ENCODE assay signal across 1 cellular context in the genomic region with DNA sequence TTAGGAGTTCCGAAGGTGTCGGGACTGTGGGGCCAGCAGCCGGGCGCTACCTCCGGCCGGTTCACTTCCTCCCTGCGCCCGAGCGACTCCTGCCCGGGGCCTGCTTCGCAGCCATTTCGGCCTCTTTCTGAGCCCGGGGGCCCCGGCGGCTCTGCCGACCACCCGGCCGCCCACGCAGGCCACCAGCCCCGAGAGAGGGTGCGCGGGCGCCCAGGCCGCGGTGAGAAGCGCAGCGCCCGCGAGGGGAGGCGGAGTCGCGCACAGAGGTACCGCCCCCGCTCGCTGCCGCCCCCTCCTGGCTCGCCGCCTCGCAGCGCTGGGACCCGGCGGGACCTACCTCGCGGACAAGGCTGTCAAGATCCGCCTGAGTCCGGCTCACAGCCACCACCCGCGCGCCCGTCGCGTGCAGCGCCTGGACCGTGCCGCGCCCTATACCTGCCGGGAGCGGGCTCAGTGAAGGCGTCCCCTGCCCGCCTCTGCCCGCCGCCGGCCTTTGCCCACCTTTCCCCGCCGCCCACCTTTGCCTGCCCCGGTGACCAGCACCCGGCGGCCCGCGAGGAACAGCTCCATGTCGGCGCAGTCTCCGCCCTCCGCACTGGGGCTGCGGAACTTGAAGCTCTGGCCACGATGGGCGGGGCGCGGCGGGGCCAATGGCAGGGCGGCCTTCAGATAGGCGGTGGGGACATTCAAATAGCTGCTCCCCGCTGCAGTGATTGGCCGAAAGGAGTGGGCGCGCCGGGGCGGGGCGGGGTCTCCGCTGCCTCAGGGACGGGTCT.
A peak's percentile ranks its signal among the peaks of the same experiment; 100 is the strongest.
TF ChIP-seq lines count a peak whose summit lies in the region.

DCXR (minus strand) TSS at position 585 of the 776 bp plus-strand sequence; CDS start at position 570, 15 bp downstream.

TF ChIP-seq in H1, 55 proteins besides CTCF, POLR2A, EP300 and RAD21:
- TF ChIP-seq CHD1 (IDR thresholded peaks at IDR 0.05; ENCODE audit: low read depth, low read length) (no peak), BACH1 (IDR thresholded peaks at IDR 0.05; ENCODE audit: low read length) (peak; percentile 48), BRCA1 (IDR thresholded peaks at IDR 0.05; ENCODE audit: low read depth, low read length) (no peak), POU5F1 (IDR thresholded peaks at IDR 0.05; ENCODE audit: low read depth, low read length) (no peak), RNF2 (IDR thresholded peaks at IDR 0.05; ENCODE audit: borderline replicate concordance, low read depth, low read length, missing control alignments, poor library complexity, severe bottlenecking) (no peak), PHF8 (conservative IDR thresholded peaks at IDR 0.05; ENCODE audit: low read depth, low read length) (peak; percentile 81), SRF (IDR thresholded peaks at IDR 0.05; ENCODE audit: low read depth, low read length) (no peak), TBP (IDR thresholded peaks at IDR 0.05; ENCODE audit: low read depth, low read length) (peak; percentile 67; the same call in 1 of the 2 replicates), KDM4A (IDR thresholded peaks at IDR 0.05; ENCODE audit: low read depth, low read length, severe bottlenecking) (peak; percentile 52), RFX5 (IDR thresholded peaks at IDR 0.05; ENCODE audit: borderline replicate concordance, low read depth, low read length) (no peak), SIX5 (IDR thresholded peaks at IDR 0.05; ENCODE audit: low read depth, low read length) (no peak), GTF2F1 (IDR thresholded peaks at IDR 0.05; ENCODE audit: borderline replicate concordance, low read depth, low read length) (no peak), TAF7 (optimal IDR thresholded peaks at IDR 0.05; ENCODE audit: borderline replicate concordance, low read depth, low read length) (peak; percentile 40), SP4 (IDR thresholded peaks at IDR 0.05; ENCODE audit: low read length) (peak; percentile 62; the same call in 1 of the 2 replicates), ZNF274 (IDR thresholded peaks at IDR 0.05; ENCODE audit: borderline replicate concordance, extremely low read depth, low read length) (no peak), SP2 (IDR thresholded peaks at IDR 0.05; ENCODE audit: low read length) (no peak), TAF1 (IDR thresholded peaks at IDR 0.05; ENCODE audit: low read depth, low read length) (peak; percentile 68), CREB1 (IDR thresholded peaks at IDR 0.05) (peak; percentile 39; the same call in 1 of the 2 replicates), CEBPB (IDR thresholded peaks at IDR 0.05; ENCODE audit: low read depth, low read length) (no peak), YY1 (IDR thresholded peaks at IDR 0.05; ENCODE audit: low read depth, low read length) (0 out of 2 replicates have a peak, but pooled peaks have one; percentile 8), EZH2 (IDR thresholded peaks at IDR 0.05; ENCODE audit: low read depth, low read length, severe bottlenecking) (no peak), SIN3A (conservative IDR thresholded peaks at IDR 0.05 in 1 of 2, IDR thresholded peaks at IDR 0.05 in 1 of 2; ENCODE audit: low read depth in 1 of 2, low read length in 2 of 2) (peak; percentile 86; a peak in 3 of 4 replicates), KDM5A (IDR thresholded peaks at IDR 0.05; ENCODE audit: low read length) (no peak), TEAD4 (IDR thresholded peaks at IDR 0.05; ENCODE audit: low read depth, low read length) (no peak), FOSL1 (IDR thresholded peaks at IDR 0.05; ENCODE audit: insufficient read depth, low read depth, low read length) (no peak), SIRT6 (IDR thresholded peaks at IDR 0.05; ENCODE audit: low read length) (no peak), GABPA (IDR thresholded peaks at IDR 0.05; ENCODE audit: borderline replicate concordance, insufficient read depth, low read length) (no peak), POLR2AphosphoS5 (IDR thresholded peaks at IDR 0.05; ENCODE audit: low read depth, low read length) (peak; percentile 83), TCF12 (IDR thresholded peaks at IDR 0.05; ENCODE audit: low read depth, low read length) (no peak), RBBP5 (IDR thresholded peaks at IDR 0.05; ENCODE audit: borderline replicate concordance, low read depth, low read length) (no peak; the same call in 1 of the 2 replicates), SAP30 (IDR thresholded peaks at IDR 0.05; ENCODE audit: insufficient read depth, insufficient replicate concordance, low read length) (no peak), ATF3 (IDR thresholded peaks at IDR 0.05; ENCODE audit: insufficient read depth, low read depth, low read length) (no peak), MAFK (IDR thresholded peaks at IDR 0.05; ENCODE audit: low read depth, low read length) (no peak), SP1 (IDR thresholded peaks at IDR 0.05; ENCODE audit: low read depth, low read length) (peak; percentile 48; the same call in 1 of the 2 replicates), JUN (IDR thresholded peaks at IDR 0.05; ENCODE audit: low read depth, low read length) (no peak), NRF1 (IDR thresholded peaks at IDR 0.05; ENCODE audit: low read depth, low read length) (no peak), HDAC2 (IDR thresholded peaks at IDR 0.05; ENCODE audit: borderline replicate concordance in 1 of 2, low read depth in 2 of 2, low read length in 2 of 2) (peak in 1 of 2 experiments; percentile 80; a peak in 1 of 4 replicates), JUND (IDR thresholded peaks at IDR 0.05; ENCODE audit: low read length) (no peak), RXRA (IDR thresholded peaks at IDR 0.05; ENCODE audit: insufficient read depth, low read depth, low read length) (no peak), HDAC6 (IDR thresholded peaks at IDR 0.05; ENCODE audit: low read depth, low read length) (no peak), SUZ12 (IDR thresholded peaks at IDR 0.05; ENCODE audit: low read length) (no peak), CHD2 (IDR thresholded peaks at IDR 0.05; ENCODE audit: low read length) (no peak), USF2 (IDR thresholded peaks at IDR 0.05; ENCODE audit: low read length) (no peak), KDM1A (IDR thresholded peaks at IDR 0.05; ENCODE audit: borderline replicate concordance, low read length) (no peak), BCL11A (IDR thresholded peaks at IDR 0.05; ENCODE audit: low read depth in 2 of 2, low read length in 2 of 2) (no peak), E2F6 (IDR thresholded peaks at IDR 0.05) (peak; percentile 42; the same call in 1 of the 2 replicates), CTBP2 (IDR thresholded peaks at IDR 0.05; ENCODE audit: borderline replicate concordance, insufficient read depth, insufficient read length, low read length) (no peak), EGR1 (IDR thresholded peaks at IDR 0.05; ENCODE audit: borderline replicate concordance, low read depth, low read length) (peak; percentile 92), ASH2L (IDR thresholded peaks at IDR 0.05; ENCODE audit: low read length) (no peak), NANOG (IDR thresholded peaks at IDR 0.05; ENCODE audit: insufficient read depth, low read depth, low read length, poor library complexity, severe bottlenecking) (no peak), CBX8 (IDR thresholded peaks at IDR 0.05; ENCODE audit: borderline replicate concordance, low read depth, low read length) (no peak), CBX5 (IDR thresholded peaks at IDR 0.05; ENCODE audit: low read depth, low read length) (no peak), MAX (IDR thresholded peaks at IDR 0.05) (peak; percentile 87), ATF2 (IDR thresholded peaks at IDR 0.05; ENCODE audit: low read length) (no peak)
- TF ChIP-seq, protein P1, sequence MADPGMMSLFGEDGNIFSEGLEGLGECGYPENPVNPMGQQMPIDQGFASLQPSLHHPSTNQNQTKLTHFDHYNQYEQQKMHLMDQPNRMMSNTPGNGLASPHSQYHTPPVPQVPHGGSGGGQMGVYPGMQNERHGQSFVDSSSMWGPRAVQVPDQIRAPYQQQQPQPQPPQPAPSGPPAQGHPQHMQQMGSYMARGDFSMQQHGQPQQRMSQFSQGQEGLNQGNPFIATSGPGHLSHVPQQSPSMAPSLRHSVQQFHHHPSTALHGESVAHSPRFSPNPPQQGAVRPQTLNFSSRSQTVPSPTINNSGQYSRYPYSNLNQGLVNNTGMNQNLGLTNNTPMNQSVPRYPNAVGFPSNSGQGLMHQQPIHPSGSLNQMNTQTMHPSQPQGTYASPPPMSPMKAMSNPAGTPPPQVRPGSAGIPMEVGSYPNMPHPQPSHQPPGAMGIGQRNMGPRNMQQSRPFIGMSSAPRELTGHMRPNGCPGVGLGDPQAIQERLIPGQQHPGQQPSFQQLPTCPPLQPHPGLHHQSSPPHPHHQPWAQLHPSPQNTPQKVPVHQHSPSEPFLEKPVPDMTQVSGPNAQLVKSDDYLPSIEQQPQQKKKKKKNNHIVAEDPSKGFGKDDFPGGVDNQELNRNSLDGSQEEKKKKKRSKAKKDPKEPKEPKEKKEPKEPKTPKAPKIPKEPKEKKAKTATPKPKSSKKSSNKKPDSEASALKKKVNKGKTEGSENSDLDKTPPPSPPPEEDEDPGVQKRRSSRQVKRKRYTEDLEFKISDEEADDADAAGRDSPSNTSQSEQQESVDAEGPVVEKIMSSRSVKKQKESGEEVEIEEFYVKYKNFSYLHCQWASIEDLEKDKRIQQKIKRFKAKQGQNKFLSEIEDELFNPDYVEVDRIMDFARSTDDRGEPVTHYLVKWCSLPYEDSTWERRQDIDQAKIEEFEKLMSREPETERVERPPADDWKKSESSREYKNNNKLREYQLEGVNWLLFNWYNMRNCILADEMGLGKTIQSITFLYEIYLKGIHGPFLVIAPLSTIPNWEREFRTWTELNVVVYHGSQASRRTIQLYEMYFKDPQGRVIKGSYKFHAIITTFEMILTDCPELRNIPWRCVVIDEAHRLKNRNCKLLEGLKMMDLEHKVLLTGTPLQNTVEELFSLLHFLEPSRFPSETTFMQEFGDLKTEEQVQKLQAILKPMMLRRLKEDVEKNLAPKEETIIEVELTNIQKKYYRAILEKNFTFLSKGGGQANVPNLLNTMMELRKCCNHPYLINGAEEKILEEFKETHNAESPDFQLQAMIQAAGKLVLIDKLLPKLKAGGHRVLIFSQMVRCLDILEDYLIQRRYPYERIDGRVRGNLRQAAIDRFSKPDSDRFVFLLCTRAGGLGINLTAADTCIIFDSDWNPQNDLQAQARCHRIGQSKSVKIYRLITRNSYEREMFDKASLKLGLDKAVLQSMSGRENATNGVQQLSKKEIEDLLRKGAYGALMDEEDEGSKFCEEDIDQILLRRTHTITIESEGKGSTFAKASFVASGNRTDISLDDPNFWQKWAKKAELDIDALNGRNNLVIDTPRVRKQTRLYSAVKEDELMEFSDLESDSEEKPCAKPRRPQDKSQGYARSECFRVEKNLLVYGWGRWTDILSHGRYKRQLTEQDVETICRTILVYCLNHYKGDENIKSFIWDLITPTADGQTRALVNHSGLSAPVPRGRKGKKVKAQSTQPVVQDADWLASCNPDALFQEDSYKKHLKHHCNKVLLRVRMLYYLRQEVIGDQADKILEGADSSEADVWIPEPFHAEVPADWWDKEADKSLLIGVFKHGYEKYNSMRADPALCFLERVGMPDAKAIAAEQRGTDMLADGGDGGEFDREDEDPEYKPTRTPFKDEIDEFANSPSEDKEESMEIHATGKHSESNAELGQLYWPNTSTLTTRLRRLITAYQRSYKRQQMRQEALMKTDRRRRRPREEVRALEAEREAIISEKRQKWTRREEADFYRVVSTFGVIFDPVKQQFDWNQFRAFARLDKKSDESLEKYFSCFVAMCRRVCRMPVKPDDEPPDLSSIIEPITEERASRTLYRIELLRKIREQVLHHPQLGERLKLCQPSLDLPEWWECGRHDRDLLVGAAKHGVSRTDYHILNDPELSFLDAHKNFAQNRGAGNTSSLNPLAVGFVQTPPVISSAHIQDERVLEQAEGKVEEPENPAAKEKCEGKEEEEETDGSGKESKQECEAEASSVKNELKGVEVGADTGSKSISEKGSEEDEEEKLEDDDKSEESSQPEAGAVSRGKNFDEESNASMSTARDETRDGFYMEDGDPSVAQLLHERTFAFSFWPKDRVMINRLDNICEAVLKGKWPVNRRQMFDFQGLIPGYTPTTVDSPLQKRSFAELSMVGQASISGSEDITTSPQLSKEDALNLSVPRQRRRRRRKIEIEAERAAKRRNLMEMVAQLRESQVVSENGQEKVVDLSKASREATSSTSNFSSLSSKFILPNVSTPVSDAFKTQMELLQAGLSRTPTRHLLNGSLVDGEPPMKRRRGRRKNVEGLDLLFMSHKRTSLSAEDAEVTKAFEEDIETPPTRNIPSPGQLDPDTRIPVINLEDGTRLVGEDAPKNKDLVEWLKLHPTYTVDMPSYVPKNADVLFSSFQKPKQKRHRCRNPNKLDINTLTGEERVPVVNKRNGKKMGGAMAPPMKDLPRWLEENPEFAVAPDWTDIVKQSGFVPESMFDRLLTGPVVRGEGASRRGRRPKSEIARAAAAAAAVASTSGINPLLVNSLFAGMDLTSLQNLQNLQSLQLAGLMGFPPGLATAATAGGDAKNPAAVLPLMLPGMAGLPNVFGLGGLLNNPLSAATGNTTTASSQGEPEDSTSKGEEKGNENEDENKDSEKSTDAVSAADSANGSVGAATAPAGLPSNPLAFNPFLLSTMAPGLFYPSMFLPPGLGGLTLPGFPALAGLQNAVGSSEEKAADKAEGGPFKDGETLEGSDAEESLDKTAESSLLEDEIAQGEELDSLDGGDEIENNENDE (IDR thresholded peaks at IDR 0.05; ENCODE audit: insufficient replicate concordance, low read length): no peak
